Comparison of ENCODE assay signal across 22 cellular contexts in genomic region chr2:128577141-128577930, GRCh38.
"Had no signal": no experiment of that assay in that cellular context is flagged by ENCODE, and none has a peak within 500 bp of the region (broad histone marks: within the 10 kb centered on the region; RNA-seq: fewer than 3 reads in every experiment).

No MANE protein-coding gene starts in this region.

- ATAC-seq: activated CD4-positive, alpha-beta T cell treated with anti-CD3 and anti-CD28 coated beads for 36 hours; activated naive CD8-positive, alpha-beta T cell treated with anti-CD3 and anti-CD28 coated beads, Interleukin-2, amount 50 U/mL, for 24 hours; activated T-cell treated with anti-CD3 and anti-CD28 coated beads, Interleukin-2, amount 50 U/mL, for 72 hours; foreskin keratinocyte; left lobe of liver; pancreas; stimulated activated memory B cell treated with anti-CD40 and anti-IgM and Interleukin-4, amounts not matched to agents 10 μg/mL and 1 μg/mL and 100 μg/mL, for 72 hours; T-helper 17 cell had no signal

- H3K36me3 ChIP-seq: lower lobe of right lung, neutrophil, pancreas, right lobe of liver, vagina had no signal

- H3K9me3 ChIP-seq: lower lobe of right lung, neutrophil, pancreas, right lobe of liver, testis, vagina had no signal

- DNase-seq: activated B cell treated with CpG ODN at 0.5 μM for 24 hours; activated CD4-positive, alpha-beta T cell treated with anti-CD3 and anti-CD28 coated beads for 36 hours; activated CD4-positive, alpha-beta T cell treated with anti-CD3 and anti-CD28 coated beads, Interleukin-2, amount 50 U/mL, for 4 hours; activated CD8-positive, alpha-beta memory T cell treated with anti-CD3 and anti-CD28 coated beads for 24 hours; activated gamma-delta T cell; activated naive CD4-positive, alpha-beta T cell treated with anti-CD3 and anti-CD28 coated beads, Interleukin-2, amount 50 U/mL, for 16 hours; activated naive CD8-positive, alpha-beta T cell treated with anti-CD3 and anti-CD28 coated beads, Interleukin-2, amount 50 U/mL, for 24 hours; activated T-cell treated with anti-CD3 and anti-CD28 coated beads, Interleukin-2, amount 50 U/mL, for 72 hours; foreskin keratinocyte; glutamatergic neuron; lower lobe of right lung; pancreas; right lobe of liver; stimulated activated CD4-positive, alpha-beta T cell treated with anti-CD3 and anti-CD28 coated beads, Interleukin-2, amount 100 ng/mL, for 24 hours; T-helper 17 cell; testis; trophoblast cell had no signal

- H3K4me3 ChIP-seq: lower lobe of right lung, pancreas, right lobe of liver, testis, vagina had no signal

- H3K27me3 ChIP-seq: foreskin keratinocyte, neutrophil, pancreas, right lobe of liver, testis, vagina had no signal

- FAIRE-seq: pancreas, small intestine had no signal

- H3K27ac ChIP-seq: foreskin keratinocyte, lower lobe of right lung, neutrophil, pancreas, right lobe of liver, testis, vagina had no signal

- H3K4me1 ChIP-seq: foreskin keratinocyte, lower lobe of right lung, pancreas, right lobe of liver, testis, vagina had no signal
